ENCODE assay signal across 8 cellular contexts in genomic region chr12:26940820-26941219, GRCh38. TPM values are rescaled to one million over a fixed set of nuclear protein-coding genes. Genes with fewer than 3 reads are reported as not detected.
DNase-seq lines count a peak whose midpoint lies in the region; ATAC-seq lines count a peak whose summit lies in the region.

No MANE protein-coding gene starts in this region.

- peaks cover 5% of the 10 kb centered on the region for H3K9me3 Mint-ChIP-seq in activated CD4-positive, alpha-beta T cell treated with anti-CD3 and anti-CD28 coated beads, Interleukin-2, amount 10 ng/mL, durations not matched to agents 7 days and 5 days
- peaks cover under 1% of the 10 kb centered on the region for H3K9me3 Mint-ChIP-seq in T-helper 2 cell treated with Interferon-gamma antibody and Interleukin-4, amounts not matched to agents 5 μg/mL and 100 μg/mL, for 36 hours

- peak; percentile 25 for DNase-seq in activated CD4-positive, alpha-beta T cell treated with anti-CD3 and anti-CD28 coated beads, Interleukin-2, amount 10 ng/mL, durations not matched to agents 7 days and 5 days
- DNase-seq in activated CD4-positive, alpha-beta T cell treated with anti-CD3 and anti-CD28 coated beads, Interleukin-2, amount 50 U/mL, for 1 hour = no peak
- DNase-seq in T-helper 2 cell treated with Interferon-gamma antibody and Interleukin-4, amounts not matched to agents 5 μg/mL and 100 μg/mL, for 36 hours (ENCODE audit: low spot score) = no peak
- peak; percentile 33 for DNase-seq in dermis blood vessel endothelial cell
- peak; percentile 19 for DNase-seq in stimulated activated CD8-positive, alpha-beta memory T cell treated with anti-CD3 and anti-CD28 coated beads, Interleukin-12 subunit alpha, Interleukin-12 subunit beta, amount 100 ng/mL, for 1 hour (ENCODE audit: low read depth)
- DNase-seq in amniotic stem cell (lab: John Stamatoyannopoulos, UW) = no peak
- no peak for DNase-seq in kidney tubule cell (ENCODE audit: low spot score)

- peak overlapping the region; percentile 96 for H3K4me3 Mint-ChIP-seq in activated CD4-positive, alpha-beta T cell treated with anti-CD3 and anti-CD28 coated beads, Interleukin-2, amount 10 ng/mL, durations not matched to agents 7 days and 5 days
- H3K4me3 Mint-ChIP-seq in T-helper 2 cell treated with Interferon-gamma antibody and Interleukin-4, amounts not matched to agents 5 μg/mL and 100 μg/mL, for 36 hours = peak overlapping the region; percentile 99

- POLR2A ChIA-PET in activated CD4-positive, alpha-beta T cell treated with anti-CD3 and anti-CD28 coated beads, Interleukin-2, amount 10 ng/mL, durations not matched to agents 7 days and 5 days (lab: Charles Lee) = no interaction called here

- peaks cover 35% of the 10 kb centered on the region for H3K36me3 Mint-ChIP-seq in activated CD4-positive, alpha-beta T cell treated with anti-CD3 and anti-CD28 coated beads, Interleukin-2, amount 10 ng/mL, durations not matched to agents 7 days and 5 days (ENCODE audit: low read depth)
- peaks cover 44% of the 10 kb centered on the region for H3K36me3 Mint-ChIP-seq in T-helper 2 cell treated with Interferon-gamma antibody and Interleukin-4, amounts not matched to agents 5 μg/mL and 100 μg/mL, for 36 hours (ENCODE audit: low read depth)

- no peaks in the 10 kb centered on the region for H3K27me3 Mint-ChIP-seq in activated CD4-positive, alpha-beta T cell treated with anti-CD3 and anti-CD28 coated beads, Interleukin-2, amount 10 ng/mL, durations not matched to agents 7 days and 5 days
- H3K27me3 Mint-ChIP-seq in T-helper 2 cell treated with Interferon-gamma antibody and Interleukin-4, amounts not matched to agents 5 μg/mL and 100 μg/mL, for 36 hours (ENCODE audit: low read depth) = no peaks in the 10 kb centered on the region

- CTCF ChIA-PET in activated CD4-positive, alpha-beta T cell treated with anti-CD3 and anti-CD28 coated beads, Interleukin-2, amount 10 ng/mL, durations not matched to agents 7 days and 5 days (lab: Charles Lee) = no interaction called here

- peak overlapping the region; percentile 96 for H3K27ac Mint-ChIP-seq in activated CD4-positive, alpha-beta T cell treated with anti-CD3 and anti-CD28 coated beads, Interleukin-2, amount 10 ng/mL, durations not matched to agents 7 days and 5 days
- H3K27ac Mint-ChIP-seq in T-helper 2 cell treated with Interferon-gamma antibody and Interleukin-4, amounts not matched to agents 5 μg/mL and 100 μg/mL, for 36 hours = peak overlapping the region; percentile 94

- peaks cover 44% of the 10 kb centered on the region for H3K4me1 Mint-ChIP-seq in activated CD4-positive, alpha-beta T cell treated with anti-CD3 and anti-CD28 coated beads, Interleukin-2, amount 10 ng/mL, durations not matched to agents 7 days and 5 days
- H3K4me1 Mint-ChIP-seq in T-helper 2 cell treated with Interferon-gamma antibody and Interleukin-4, amounts not matched to agents 5 μg/mL and 100 μg/mL, for 36 hours (ENCODE audit: low read depth) = peaks cover 48% of the 10 kb centered on the region

- ATAC-seq in HG03565 (IDR thresholded peaks at IDR 0.05; ENCODE audit: unreplicated experiment) = no peak

RNA-seq across cellular contexts. Expression of gene FGFR1OP2, which starts 2.5 kb away (rescaled TPM):
- total RNA-seq in activated CD4-positive, alpha-beta T cell treated with anti-CD3 and anti-CD28 coated beads, Interleukin-2, amount 10 ng/mL, durations not matched to agents 7 days and 5 days = 10 to 100 TPM; 79.5 to 84.8 TPM
- total RNA-seq in dermis blood vessel endothelial cell = 120 and 132 TPM in 2 replicates

RNA-seq across cellular contexts. Expression of gene INTS13, which starts 3.0 kb away (rescaled TPM):
- total RNA-seq in activated CD4-positive, alpha-beta T cell treated with anti-CD3 and anti-CD28 coated beads, Interleukin-2, amount 10 ng/mL, durations not matched to agents 7 days and 5 days = 10 to 100 TPM; 46.6 to 47.7 TPM
- total RNA-seq in dermis blood vessel endothelial cell = 31.8 and 42.8 TPM in 2 replicates

Comparison
In these comparisons a context has a peak if more than half of its experiments do, and no peak if none do; other contexts are left out.
1. DNase-seq: peak in activated CD4-positive, alpha-beta T cell treated with anti-CD3 and anti-CD28 coated beads, Interleukin-2, amount 10 ng/mL, durations not matched to agents 7 days and 5 days (single experiment), dermis blood vessel endothelial cell (single experiment) and stimulated activated CD8-positive, alpha-beta memory T cell treated with anti-CD3 and anti-CD28 coated beads, Interleukin-12 subunit alpha, Interleukin-12 subunit beta, amount 100 ng/mL, for 1 hour (single experiment); none in activated CD4-positive, alpha-beta T cell treated with anti-CD3 and anti-CD28 coated beads, Interleukin-2, amount 50 U/mL, for 1 hour (single experiment), T-helper 2 cell treated with Interferon-gamma antibody and Interleukin-4, amounts not matched to agents 5 μg/mL and 100 μg/mL, for 36 hours (single experiment), amniotic stem cell (single experiment) and kidney tubule cell (single experiment).